Comparison of ENCODE assay signal across 1 cellular context in genomic region chr2:238916875-238917590, GRCh38.
TF ChIP-seq lines count a peak whose summit lies in the region.

No MANE protein-coding gene starts in this region.

TF ChIP-seq in Ishikawa, 13 proteins besides CTCF, POLR2A, EP300 and RAD21 (continued from another document):
- 0 out of 2 replicates have a peak, but pooled peaks have one; percentile 16 for TF ChIP-seq MAX (IDR thresholded peaks at IDR 0.05)
- peak; percentile 41; the same call in 1 of the 2 replicates for TF ChIP-seq NFIC (IDR thresholded peaks at IDR 0.05)
- no peak for TF ChIP-seq TAF1 (IDR thresholded peaks at IDR 0.05; ENCODE audit: low read depth)
- no peak for TF ChIP-seq USF1 (IDR thresholded peaks at IDR 0.05)
- TF ChIP-seq TEAD4 (IDR thresholded peaks at IDR 0.05) = 0 out of 2 replicates have a peak, but pooled peaks have one; percentile 49
- no peak for TF ChIP-seq EGR1 (IDR thresholded peaks at IDR 0.05)
